Comparison of ENCODE assay signal across 1 cellular context in genomic region chr15:38349251-38349650, GRCh38.
TF ChIP-seq lines count a peak whose summit lies in the region.

No MANE protein-coding gene starts in this region.

TF ChIP-seq in IMR-90, 13 proteins besides CTCF, POLR2A, EP300 and RAD21 (continued from another document):
- TF ChIP-seq USF2 (IDR thresholded peaks at IDR 0.05; ENCODE audit: low read depth, low read length) (no peak), RFX5 (IDR thresholded peaks at IDR 0.05; ENCODE audit: low read depth, low read length) (no peak), SMC3 (IDR thresholded peaks at IDR 0.05; ENCODE audit: low read depth, low read length) (no peak), NFE2L2 (IDR thresholded peaks at IDR 0.05; ENCODE audit: low read depth, low read length) (no peak), RCOR1 (IDR thresholded peaks at IDR 0.05; ENCODE audit: insufficient replicate concordance, low read length) (no peak)
